ENCODE assay signal across 19 cellular contexts in genomic region chr13:28387740-28388501, GRCh38.
DNase-seq lines count a peak whose midpoint lies in the region; ATAC-seq, FAIRE-seq and TF ChIP-seq lines count a peak whose summit lies in the region.
"Had no signal": no experiment of that assay in that cellular context is flagged by ENCODE, and none has a peak within 500 bp of the region (broad histone marks: within the 10 kb centered on the region; RNA-seq: fewer than 3 reads in every experiment).

No MANE protein-coding gene starts in this region.

- FAIRE-seq in astrocyte (lab: Jason Lieb, UNC): peak; percentile 13
- FAIRE-seq: GM12892, HepG2, HTR-8/SVneo had no signal

- H3K27me3 ChIP-seq in left ventricle myocardium inferior (ENCODE audit: low read depth) (no peaks in the 10 kb centered on the region), astrocyte (ENCODE audit: insufficient read depth, low read length) (no peaks in the 10 kb centered on the region), iPS-15b (ENCODE audit: control insufficient read depth, insufficient read depth, low read length) (no peaks in the 10 kb centered on the region)
- H3K27me3 ChIP-seq: BLaER1 had no signal

- no peak overlapping the region for H2AFZ ChIP-seq in astrocyte (ENCODE audit: low read depth, low read length)

- H3K4me2 ChIP-seq in astrocyte (ENCODE audit: low read length): no peak overlapping the region
- H3K4me2 ChIP-seq: BLaER1 had no signal

- H3K4me1 Mint-ChIP-seq in astrocyte (ENCODE audit: low read depth, unreplicated experiment): no peaks in the 10 kb centered on the region

- H4K20me1 ChIP-seq in astrocyte (ENCODE audit: insufficient read depth, low read length): no peaks in the 10 kb centered on the region
- H4K20me1 ChIP-seq: BLaER1 had no signal

- H3K4me3 Mint-ChIP-seq in astrocyte (ENCODE audit: unreplicated experiment): no peak overlapping the region
- H3K4me3 Mint-ChIP-seq: CD8-positive, alpha-beta memory T cell had no signal

- TF ChIP-seq CTCF in left ventricle myocardium inferior (IDR thresholded peaks at IDR 0.05; ENCODE audit: borderline replicate concordance): no peak
- no peak for TF ChIP-seq CTCF in astrocyte (IDR thresholded peaks at IDR 0.05; ENCODE audit: insufficient read depth, low read depth, low read length)

- intact Hi-C loops in left ventricle myocardium inferior (cut with micrococcal nuclease) (no loop called here), Right ventricle myocardium inferior (cut with DNase I) (no loop called here)

- H3K36me3 ChIP-seq in left ventricle myocardium inferior: peaks cover 22% of the 10 kb centered on the region
- H3K36me3 ChIP-seq in astrocyte (ENCODE audit: insufficient read depth, low read length): no peaks in the 10 kb centered on the region
- H3K36me3 ChIP-seq in iPS-15b (ENCODE audit: control insufficient read depth, insufficient read depth, low read length): no peaks in the 10 kb centered on the region

- H3K27ac Mint-ChIP-seq in astrocyte (ENCODE audit: unreplicated experiment): no peak overlapping the region
- H3K27ac Mint-ChIP-seq: CD8-positive, alpha-beta memory T cell had no signal

- H3K9ac ChIP-seq in astrocyte (ENCODE audit: low read length) (no peak overlapping the region), iPS-15b (ENCODE audit: low read depth, low read length) (peak overlapping the region; percentile 16)
- H3K9ac ChIP-seq: BLaER1 had no signal

- H3K4me1 ChIP-seq in left ventricle myocardium inferior (peaks cover 54% of the 10 kb centered on the region), astrocyte (ENCODE audit: insufficient read depth, low read length) (no peaks in the 10 kb centered on the region), iPS-15b (ENCODE audit: control insufficient read depth, insufficient read depth, low read length) (peaks cover 8% of the 10 kb centered on the region)
- H3K4me1 ChIP-seq: Caco-2 had no signal

- DNase-seq in left ventricle myocardium inferior (no peak), Right ventricle myocardium inferior (ENCODE audit: missing footprints) (no peak), astrocyte (ENCODE audit: low read depth) (no peak), mucosa of gallbladder (ENCODE audit: low spot score) (no peak), HEK293T (ENCODE audit: extremely low spot score) (no peak)
- DNase-seq in stimulated activated CD8-positive, alpha-beta memory T cell treated with anti-CD3 and anti-CD28 coated beads, Interleukin-4, amount 100 ng/mL, for 48 hours: no peak
- DNase-seq: AML-193; Caco-2; CD8-positive, alpha-beta memory T cell; GDM1; H7; Karpas-422 had no signal

- H3K27ac ChIP-seq in left ventricle myocardium inferior (replicated peaks) (peak overlapping the region; percentile 6), astrocyte (ENCODE audit: low read depth, low read length) (no peak overlapping the region)
- H3K27ac ChIP-seq: 22Rv1, BLaER1 had no signal

- H3K36me3 Mint-ChIP-seq in astrocyte (ENCODE audit: low read depth, unreplicated experiment): no peaks in the 10 kb centered on the region
- H3K36me3 Mint-ChIP-seq: CD8-positive, alpha-beta memory T cell had no signal

- H3K9me3 Mint-ChIP-seq in astrocyte (ENCODE audit: unreplicated experiment): no peaks in the 10 kb centered on the region
- H3K9me3 Mint-ChIP-seq: CD8-positive, alpha-beta memory T cell had no signal

- no peaks in the 10 kb centered on the region for H3K9me3 ChIP-seq in left ventricle myocardium inferior (replicated peaks)
- H3K9me3 ChIP-seq in astrocyte (ENCODE audit: insufficient read depth, low read depth, low read length): no peaks in the 10 kb centered on the region
- H3K9me3 ChIP-seq in iPS-15b (ENCODE audit: control insufficient read depth, insufficient read depth, low read length): no peaks in the 10 kb centered on the region
- H3K9me3 ChIP-seq: BLaER1, Caco-2 had no signal

- ATAC-seq in Right ventricle myocardium inferior (no peak), HG03039 (IDR thresholded peaks at IDR 0.05; ENCODE audit: unreplicated experiment) (no peak)
- ATAC-seq: HepG2 had no signal

- no peak overlapping the region for H3K4me3 ChIP-seq in left ventricle myocardium inferior
- H3K4me3 ChIP-seq in astrocyte (ENCODE audit: insufficient read depth, low read depth, low read length): no peak overlapping the region
- H3K4me3 ChIP-seq in iPS-15b (ENCODE audit: low read depth, low read length): no peak overlapping the region
- H3K4me3 ChIP-seq: BLaER1 had no signal

- CTCF ChIA-PET in HEK293T (lab: Yijun Ruan, JAX): no interaction called here

- POLR2A ChIA-PET in HEK293T (lab: Yijun Ruan, JAX): interaction anchor here (0.7 kb wide), 1 partner anchor 23 kb away, joined by 3 read pairs; no protein-coding TSS in a partner anchor

- no peaks in the 10 kb centered on the region for H3K27me3 Mint-ChIP-seq in astrocyte (ENCODE audit: low read depth, unreplicated experiment)

- H3K79me2 ChIP-seq in astrocyte (ENCODE audit: insufficient read depth, low read length): no peaks in the 10 kb centered on the region

TF ChIP-seq in HEK293T, 16 proteins besides CTCF, POLR2A, EP300 and RAD21:
- TF ChIP-seq PKNOX1 (IDR thresholded peaks at IDR 0.05): no peak
- TF ChIP-seq NFRKB (IDR thresholded peaks at IDR 0.05): no peak
